12 cellular contexts compared by ENCODE assay signal in genomic region chr10:33122014-33122788, GRCh38.
DNase-seq lines count a peak whose midpoint lies in the region; ATAC-seq, FAIRE-seq and TF ChIP-seq lines count a peak whose summit lies in the region.
"Had no signal": no experiment of that assay in that cellular context is flagged by ENCODE, and none has a peak within 500 bp of the region (broad histone marks: within the 10 kb centered on the region; RNA-seq: fewer than 3 reads in every experiment).

No MANE protein-coding gene starts in this region.

- no peak for ATAC-seq in GM23338
- no peak for ATAC-seq in HepG2
- no peak for ATAC-seq in GM19397 (IDR thresholded peaks at IDR 0.05; ENCODE audit: unreplicated experiment)

- POLR2A ChIA-PET in AG04450 (lab: Yijun Ruan, JAX) = no interaction called here
- POLR2A ChIA-PET in HepG2 (lab: Yijun Ruan, JAX) = no interaction called here

- intact Hi-C loops in activated T-helper 1 cell treated with anti-CD3 and anti-CD28 coated beads, Interleukin-12 subunit alpha, Interleukin-12 subunit beta, Interleukin-2, Interleukin-4 antibody, amounts not matched to agents 30 ng/mL and 10 ng/mL and 1 ng/mL, durations not matched to agents 14 hours and 24 hours and 36 hours (cut with micrococcal nuclease) = no loop called here
- intact Hi-C loops in HepG2 (cut with micrococcal nuclease; ENCODE audit: unreplicated experiment) = loop anchor here (5.0 kb wide), 1 partner anchor 35 kb away; no protein-coding TSS in a partner anchor

- H3K4me3 ChIP-seq in AG04450 (ENCODE audit: low read depth, low read length) (0 out of 2 replicates have a peak overlapping the region, but pooled peaks have one; percentile 11), GM23338 (no peak overlapping the region), HepG2 (replicated peaks in 1 of 3; ENCODE audit: insufficient read depth in 1 of 3, low read depth in 2 of 3, low read length in 3 of 3) (no peak overlapping the region)

- TF ChIP-seq EP300 in HepG2 (IDR thresholded peaks at IDR 0.05; ENCODE audit: low read depth in 2 of 2, low read length in 2 of 2) = no peak
- TF ChIP-seq EP300 in HepG2 (CRISPR knock-in tag; IDR thresholded peaks at IDR 0.05; ENCODE audit: borderline replicate concordance) = no peak

- 24% methylated on average over 9 of the region's 12 CpGs for WGBS in HepG2 (ENCODE audit: low lambda C conversion rate)

- 0 out of 2 replicates have a peak, but pooled peaks cover 6% of the 10 kb centered on the region for H3K9me2 ChIP-seq in GM23338 (ENCODE audit: insufficient read depth)

- DNase-seq in AG04450 (ENCODE audit: low read depth, low spot score) (peak; percentile 89), GM23338 (ENCODE audit: low spot score) (no peak), HepG2 (ENCODE audit: low spot score) (no peak), SKM-1 (lab: John Stamatoyannopoulos, UW; ENCODE audit: unreplicated experiment) (no peak), GM20000 (ENCODE audit: low spot score) (no peak), anterior cingulate cortex (lab: John Stamatoyannopoulos, UW) (no peak)
- DNase-seq in activated T-helper 1 cell treated with anti-CD3 and anti-CD28 coated beads, Interleukin-12 subunit alpha, Interleukin-12 subunit beta, Interleukin-2, Interleukin-4 antibody, amounts not matched to agents 30 ng/mL and 10 ng/mL and 1 ng/mL, durations not matched to agents 14 hours and 24 hours and 36 hours (ENCODE audit: low spot score) = no peak
- DNase-seq: activated CD4-positive, CD25-positive, alpha-beta regulatory T cell treated with anti-CD3 and anti-CD28 coated beads, Interleukin-2, amount 50 U/mL, for 72 hours; central memory CD4-positive, alpha-beta T cell; NCI-H524 treated with DMSO at 0.1 percent for 48 hours had no signal

- in situ Hi-C loops in HepG2 (cut with HindIII; ENCODE audit: extremely low pct_ligation_motif_present, low pct_unique_long_range_greater_than_20kb) = no loop called here

- H3F3A ChIP-seq in GM23338 (replicated peaks; ENCODE audit: low read depth) = no peaks in the 10 kb centered on the region

- H3K9me3 Mint-ChIP-seq in GM23338 = no peaks in the 10 kb centered on the region; the same call in 2 of the 3 replicates
- H3K9me3 Mint-ChIP-seq in activated T-helper 1 cell treated with anti-CD3 and anti-CD28 coated beads, Interleukin-12 subunit alpha, Interleukin-12 subunit beta, Interleukin-2, Interleukin-4 antibody, amounts not matched to agents 30 ng/mL and 10 ng/mL and 1 ng/mL, durations not matched to agents 14 hours and 24 hours and 36 hours = no peaks in the 10 kb centered on the region

- peaks cover 8% of the 10 kb centered on the region; the same call in 2 of the 3 replicates for H3K4me1 Mint-ChIP-seq in GM23338
- peaks cover 45% of the 10 kb centered on the region for H3K4me1 Mint-ChIP-seq in activated T-helper 1 cell treated with anti-CD3 and anti-CD28 coated beads, Interleukin-12 subunit alpha, Interleukin-12 subunit beta, Interleukin-2, Interleukin-4 antibody, amounts not matched to agents 30 ng/mL and 10 ng/mL and 1 ng/mL, durations not matched to agents 14 hours and 24 hours and 36 hours (ENCODE audit: low read depth)

- H3K4me1 ChIP-seq in GM23338 (ENCODE audit: insufficient read depth) (no peaks in the 10 kb centered on the region), HepG2 (ENCODE audit: insufficient read depth, low read length) (no peaks in the 10 kb centered on the region)
- H3K4me1 ChIP-seq: parathyroid adenoma had no signal

- H3K27ac Mint-ChIP-seq in GM23338 = no peak overlapping the region
- peak overlapping the region; percentile 13 for H3K27ac Mint-ChIP-seq in activated T-helper 1 cell treated with anti-CD3 and anti-CD28 coated beads, Interleukin-12 subunit alpha, Interleukin-12 subunit beta, Interleukin-2, Interleukin-4 antibody, amounts not matched to agents 30 ng/mL and 10 ng/mL and 1 ng/mL, durations not matched to agents 14 hours and 24 hours and 36 hours

- no peaks in the 10 kb centered on the region for H3K36me3 Mint-ChIP-seq in GM23338 (ENCODE audit: low read depth)
- H3K36me3 Mint-ChIP-seq in activated T-helper 1 cell treated with anti-CD3 and anti-CD28 coated beads, Interleukin-12 subunit alpha, Interleukin-12 subunit beta, Interleukin-2, Interleukin-4 antibody, amounts not matched to agents 30 ng/mL and 10 ng/mL and 1 ng/mL, durations not matched to agents 14 hours and 24 hours and 36 hours (ENCODE audit: low read depth) = no peaks in the 10 kb centered on the region

- no peak for TF ChIP-seq RAD21 in HepG2 (CRISPR knock-in tag; IDR thresholded peaks at IDR 0.05)

- H3K27me3 ChIP-seq in AG04450 (ENCODE audit: control insufficient read depth, insufficient read depth, low read length) (no peaks in the 10 kb centered on the region), GM23338 (ENCODE audit: insufficient read depth) (no peaks in the 10 kb centered on the region), HepG2 (ENCODE audit: control insufficient read depth in 1 of 2, insufficient read depth in 2 of 2, low read length in 2 of 2) (peaks cover 3 to 18% of the 10 kb centered on the region in 2 experiments; a peak in 3 of 5 replicates)

- TF ChIP-seq POLR2A in HepG2 (IDR thresholded peaks at IDR 0.05; ENCODE audit: insufficient read depth in 1 of 2, low read depth in 2 of 2, low read length in 2 of 2) = no peak

- H3K36me3 ChIP-seq in GM23338 (ENCODE audit: insufficient read depth) (no peaks in the 10 kb centered on the region), HepG2 (replicated peaks in 1 of 2; ENCODE audit: control insufficient read depth in 1 of 2, insufficient read depth in 2 of 2, low read length in 2 of 2) (no peaks in the 10 kb centered on the region)

- CTCF ChIA-PET in AG04450 (lab: Charles Lee) (interaction anchor here (0.6 kb wide), 1 partner anchor 8 kb away, joined by 3 read pairs; no protein-coding TSS in a partner anchor), HepG2 (lab: Yijun Ruan, JAX; ENCODE audit: low intra/inter-chr PET ratio, low total read pairs) (no interaction called here)

- H3K4me2 ChIP-seq in GM23338 (no peak overlapping the region), HepG2 (ENCODE audit: low read depth, low read length) (peak overlapping the region; percentile 45)

- no peak overlapping the region for H3K4me3 Mint-ChIP-seq in GM23338
- no peak overlapping the region for H3K4me3 Mint-ChIP-seq in activated T-helper 1 cell treated with anti-CD3 and anti-CD28 coated beads, Interleukin-12 subunit alpha, Interleukin-12 subunit beta, Interleukin-2, Interleukin-4 antibody, amounts not matched to agents 30 ng/mL and 10 ng/mL and 1 ng/mL, durations not matched to agents 14 hours and 24 hours and 36 hours

- no peak for FAIRE-seq in HepG2 (lab: Jason Lieb, UNC)

- H3K27me3 Mint-ChIP-seq in GM23338 (ENCODE audit: insufficient read depth, low read depth, poor library complexity) = peaks cover under 1% of the 10 kb centered on the region
- H3K27me3 Mint-ChIP-seq in activated T-helper 1 cell treated with anti-CD3 and anti-CD28 coated beads, Interleukin-12 subunit alpha, Interleukin-12 subunit beta, Interleukin-2, Interleukin-4 antibody, amounts not matched to agents 30 ng/mL and 10 ng/mL and 1 ng/mL, durations not matched to agents 14 hours and 24 hours and 36 hours (ENCODE audit: insufficient read depth) = no peaks in the 10 kb centered on the region

- TF ChIP-seq CTCF in AG04450 (IDR thresholded peaks at IDR 0.05; ENCODE audit: low read depth, low read length) = no peak
- TF ChIP-seq CTCF in GM23338 (conservative IDR thresholded peaks at IDR 0.05; ENCODE audit: low read depth in 2 of 2) = no peak
- TF ChIP-seq CTCF in HepG2 (CRISPR knock-in tag; IDR thresholded peaks at IDR 0.05) = no peak
- no peak for TF ChIP-seq CTCF in GM20000 (IDR thresholded peaks at IDR 0.05; ENCODE audit: extremely low read depth, missing control alignments)

- H2AFZ ChIP-seq in GM23338 (peak overlapping the region; percentile 87), HepG2 (ENCODE audit: low read length) (no peak overlapping the region)
- H2AFZ ChIP-seq: parathyroid adenoma had no signal

- H3K27ac ChIP-seq in AG04450 (ENCODE audit: low read depth, low read length) = peak overlapping the region; percentile 94
- no peak overlapping the region for H3K27ac ChIP-seq in GM23338 (ENCODE audit: low read depth)
- no peak overlapping the region for H3K27ac ChIP-seq in HepG2 (ENCODE audit: extremely low read length, insufficient read depth, low read length)
- H3K27ac ChIP-seq: parathyroid adenoma had no signal

- no peaks in the 10 kb centered on the region for H3K79me2 ChIP-seq in GM23338 (replicated peaks; ENCODE audit: insufficient read depth)
- no peaks in the 10 kb centered on the region for H3K79me2 ChIP-seq in HepG2 (ENCODE audit: insufficient read depth, low read length)
- H3K79me2 ChIP-seq: parathyroid adenoma had no signal

- H4K20me1 ChIP-seq in GM23338 (replicated peaks; ENCODE audit: insufficient read depth) (no peaks in the 10 kb centered on the region), HepG2 (ENCODE audit: insufficient read depth, low read length) (no peaks in the 10 kb centered on the region)

- no TSS peak for BruUV-seq in HepG2 (replicated peaks; lab: Mats Ljungman, UMichigan)

- no peak overlapping the region for H3K9ac ChIP-seq in HepG2 (ENCODE audit: insufficient read depth, low read depth, low read length)
- H3K9ac ChIP-seq: parathyroid adenoma had no signal

- H3K9me3 ChIP-seq in AG04450 (ENCODE audit: control insufficient read depth, insufficient read depth, low read length) (no peaks in the 10 kb centered on the region; the same call in 1 of the 2 replicates), HepG2 (ENCODE audit: low read length) (no peaks in the 10 kb centered on the region)

TF ChIP-seq in HepG2, 621 proteins besides CTCF, POLR2A, EP300 and RAD21 (continues in another document):
- TF ChIP-seq EZH2 (conservative IDR thresholded peaks at IDR 0.05; ENCODE audit: low read depth, low read length) (no peak), USF2 (IDR thresholded peaks at IDR 0.05; ENCODE audit: low read depth, low read length) (no peak), USF2 (CRISPR knock-in tag; IDR thresholded peaks at IDR 0.05; ENCODE audit: borderline replicate concordance) (no peak), CENPT (CRISPR knock-in tag; IDR thresholded peaks at IDR 0.05; ENCODE audit: low read depth) (no peak)
